ENCODE assay signal across 21 cellular contexts in genomic region chr20:5297280-5298004, GRCh38. TPM values are rescaled to one million over a fixed set of nuclear protein-coding genes. Genes with fewer than 3 reads are reported as not detected.
"Had no signal": no experiment of that assay in that cellular context is flagged by ENCODE, and none has a peak within 500 bp of the region (broad histone marks: within the 10 kb centered on the region; RNA-seq: fewer than 3 reads in every experiment).

No MANE protein-coding gene starts in this region.

- H3K27ac Mint-ChIP-seq: activated CD4-positive, alpha-beta T cell treated with anti-CD3 and anti-CD28 coated beads, Interleukin-2, amount 10 ng/mL, durations not matched to agents 7 days and 5 days; activated naive CD4-positive, alpha-beta T cell treated with anti-CD3 and anti-CD28 coated beads for 36 hours; stimulated activated memory B cell treated with anti-CD40 and anti-IgM and Interleukin-4, amounts not matched to agents 10 μg/mL and 1 μg/mL and 100 μg/mL, for 72 hours had no signal

- H3K4me1 ChIP-seq: adrenal gland, body of pancreas, esophagus squamous epithelium, gastrocnemius medialis, heart right ventricle, parathyroid adenoma had no signal

- H3K4me3 ChIP-seq: adrenal gland, body of pancreas, coronary artery, esophagus squamous epithelium, gastrocnemius medialis, heart right ventricle had no signal

- H3K4me3 Mint-ChIP-seq: activated CD4-positive, alpha-beta T cell treated with anti-CD3 and anti-CD28 coated beads, Interleukin-2, amount 10 ng/mL, durations not matched to agents 7 days and 5 days; activated naive CD4-positive, alpha-beta T cell treated with anti-CD3 and anti-CD28 coated beads for 36 hours; stimulated activated memory B cell treated with anti-CD40 and anti-IgM and Interleukin-4, amounts not matched to agents 10 μg/mL and 1 μg/mL and 100 μg/mL, for 72 hours had no signal

- H2AFZ ChIP-seq: parathyroid adenoma had no signal

- ATAC-seq: body of pancreas; gastrocnemius medialis; heart right ventricle; left lobe of liver; stimulated activated memory B cell treated with anti-CD40 and anti-IgM and Interleukin-4, amounts not matched to agents 10 μg/mL and 1 μg/mL and 100 μg/mL, for 72 hours had no signal

- H3K36me3 Mint-ChIP-seq: naive B cell; stimulated activated memory B cell treated with anti-CD40 and anti-IgM and Interleukin-4, amounts not matched to agents 10 μg/mL and 1 μg/mL and 100 μg/mL, for 72 hours had no signal

- H3K27ac ChIP-seq: adrenal gland, body of pancreas, coronary artery, esophagus squamous epithelium, gastrocnemius medialis, heart right ventricle, neutrophil, parathyroid adenoma had no signal

- H3K9me3 ChIP-seq: adrenal gland, body of pancreas, esophagus squamous epithelium, gastrocnemius medialis, heart right ventricle, neutrophil had no signal

- H3K9me3 Mint-ChIP-seq: activated CD4-positive, alpha-beta T cell treated with anti-CD3 and anti-CD28 coated beads, Interleukin-2, amount 10 ng/mL, durations not matched to agents 7 days and 5 days; activated naive CD4-positive, alpha-beta T cell treated with anti-CD3 and anti-CD28 coated beads for 36 hours; stimulated activated memory B cell treated with anti-CD40 and anti-IgM and Interleukin-4, amounts not matched to agents 10 μg/mL and 1 μg/mL and 100 μg/mL, for 72 hours had no signal

- H3K79me2 ChIP-seq: parathyroid adenoma had no signal

- H3K9ac ChIP-seq: parathyroid adenoma had no signal

- H3K4me1 Mint-ChIP-seq: activated CD4-positive, alpha-beta T cell treated with anti-CD3 and anti-CD28 coated beads, Interleukin-2, amount 10 ng/mL, durations not matched to agents 7 days and 5 days; naive B cell; stimulated activated memory B cell treated with anti-CD40 and anti-IgM and Interleukin-4, amounts not matched to agents 10 μg/mL and 1 μg/mL and 100 μg/mL, for 72 hours had no signal

- DNase-seq: activated CD4-positive, alpha-beta T cell treated with anti-CD3 and anti-CD28 coated beads, Interleukin-2, amount 10 ng/mL, durations not matched to agents 7 days and 5 days; activated CD4-positive, CD25-positive, alpha-beta regulatory T cell; activated naive CD4-positive, alpha-beta T cell treated with anti-CD3 and anti-CD28 coated beads for 36 hours; adrenal gland; body of pancreas; central memory CD4-positive, alpha-beta T cell; esophagus squamous epithelium; gastrocnemius medialis; heart right ventricle; islet precursor cell; mammary epithelial cell; naive B cell had no signal

- H3K36me3 ChIP-seq: adrenal gland, esophagus squamous epithelium, gastrocnemius medialis, heart right ventricle had no signal

- H3K27me3 ChIP-seq: adrenal gland, body of pancreas, esophagus squamous epithelium, gastrocnemius medialis had no signal

RNA-seq across cellular contexts. Expression of gene PROKR2, which starts 19.3 kb away (rescaled TPM):
- total RNA-seq: activated CD4-positive, alpha-beta T cell treated with anti-CD3 and anti-CD28 coated beads, Interleukin-2, amount 10 ng/mL, durations not matched to agents 7 days and 5 days; activated naive CD4-positive, alpha-beta T cell treated with anti-CD3 and anti-CD28 coated beads for 36 hours; adrenal gland; body of pancreas; endothelial cell of umbilical vein; esophagus squamous epithelium; gastrocnemius medialis; heart right ventricle; left lobe of liver; mammary epithelial cell; T-helper 2 cell treated with Interferon-gamma antibody and Interleukin-4, amounts not matched to agents 100 ng/mL and 5 ng/mL, for 36 hours; ureter had no signal
- polyA plus RNA-seq: adrenal gland, endothelial cell of umbilical vein, heart right ventricle, mammary epithelial cell, thymus had no signal
